Comparison of ENCODE assay signal across 24 cellular contexts in genomic region chr4:91288702-91289311, GRCh38.
A peak's percentile ranks its signal among the peaks of the same experiment; 100 is the strongest.
DNase-seq lines count a peak whose midpoint lies in the region; ATAC-seq, FAIRE-seq and TF ChIP-seq lines count a peak whose summit lies in the region.
"Had no signal": no experiment of that assay in that cellular context is flagged by ENCODE, and none has a peak within 500 bp of the region (broad histone marks: within the 10 kb centered on the region; RNA-seq: fewer than 3 reads in every experiment).

No MANE protein-coding gene starts in this region.

- H3K27me3 ChIP-seq in HAP-1 (ENCODE audit: low read depth), result no peaks in the 10 kb centered on the region
- H3K27me3 ChIP-seq: esophagus squamous epithelium, spleen, suprapubic skin had no signal

- H3K4me3 ChIP-seq in HAP-1, result no peak overlapping the region
- H3K4me3 ChIP-seq: esophagus squamous epithelium, GM23248, spleen, suprapubic skin had no signal

- no peak for FAIRE-seq in RCC 7860 (lab: Jason Lieb, UNC)
- FAIRE-seq: astrocyte, HTR-8/SVneo had no signal

- ATAC-seq in GM19025 (IDR thresholded peaks at IDR 0.05; ENCODE audit: low read depth, unreplicated experiment), result peak; percentile 52
- ATAC-seq: left lobe of liver had no signal

- no peak overlapping the region for H3K4me3 Mint-ChIP-seq in endothelial cell (ENCODE audit: unreplicated experiment)
- H3K4me3 Mint-ChIP-seq: activated CD4-positive, alpha-beta memory T cell treated with anti-CD3 and anti-CD28 coated beads, Interleukin-2, amount 10 ng/mL, durations not matched to agents 7 days and 5 days; mesothelial cell of epicardium; nephron progenitor cell had no signal

- no peak overlapping the region for H3K27ac ChIP-seq in substantia nigra (ENCODE audit: low read depth, low read length, poor library complexity, severe bottlenecking)
- H3K27ac ChIP-seq: esophagus squamous epithelium, GM23248, spleen, suprapubic skin, WERI-Rb-1 had no signal

- H3K9me3 ChIP-seq in HAP-1, result no peaks in the 10 kb centered on the region
- H3K9me3 ChIP-seq: esophagus squamous epithelium, suprapubic skin had no signal

- DNase-seq in COR-L47 (lab: John Stamatoyannopoulos, UW) (peak; percentile 71), NCI-H2081 treated with DMSO at 0.1 percent for 48 hours (lab: John Stamatoyannopoulos, UW) (peak; percentile 65), endothelial cell (ENCODE audit: low spot score) (no peak), HAP-1 (ENCODE audit: low spot score in 2 of 2) (no peak), RCC 7860 (ENCODE audit: low spot score) (no peak), T-helper 1 cell (no peak), substantia nigra (lab: John Stamatoyannopoulos, UW) (no peak)
- DNase-seq: activated CD4-positive, alpha-beta memory T cell treated with anti-CD3 and anti-CD28 coated beads, Interleukin-2, amount 10 ng/mL, durations not matched to agents 7 days and 5 days; activated naive CD4-positive, alpha-beta T cell treated with anti-CD3 and anti-CD28 coated beads, Interleukin-2, amount 50 U/mL, for 16 hours; activated T-cell treated with anti-CD3 and anti-CD28 coated beads, Interleukin-2, amount 50 U/mL, for 1 hour; effector CD8-positive, alpha-beta T cell; esophagus squamous epithelium; GM23248; NCI-H526 treated with DMSO at 0.1 percent for 48 hours; nephron progenitor cell; spleen; T-helper 2 cell; WERI-Rb-1 had no signal

- no peak for TF ChIP-seq CTCF in endothelial cell (IDR thresholded peaks at IDR 0.05; ENCODE audit: unreplicated experiment)

- no peaks in the 10 kb centered on the region for H3K9me3 Mint-ChIP-seq in endothelial cell (ENCODE audit: unreplicated experiment)
- H3K9me3 Mint-ChIP-seq: activated CD4-positive, alpha-beta memory T cell treated with anti-CD3 and anti-CD28 coated beads, Interleukin-2, amount 10 ng/mL, durations not matched to agents 7 days and 5 days had no signal

- no peaks in the 10 kb centered on the region for H3K4me1 ChIP-seq in HAP-1
- H3K4me1 ChIP-seq: esophagus squamous epithelium, spleen, suprapubic skin had no signal

- no peaks in the 10 kb centered on the region for H3K36me3 ChIP-seq in HAP-1 (replicated peaks)
- H3K36me3 ChIP-seq: esophagus squamous epithelium, spleen, suprapubic skin, WERI-Rb-1 had no signal

- peak overlapping the region; percentile 58 for H3K27ac Mint-ChIP-seq in endothelial cell (ENCODE audit: unreplicated experiment)
- H3K27ac Mint-ChIP-seq: activated CD4-positive, alpha-beta memory T cell treated with anti-CD3 and anti-CD28 coated beads, Interleukin-2, amount 10 ng/mL, durations not matched to agents 7 days and 5 days; mesothelial cell of epicardium; nephron progenitor cell had no signal

- peaks cover 14% of the 10 kb centered on the region for H3K4me1 Mint-ChIP-seq in endothelial cell (ENCODE audit: unreplicated experiment)
- H3K4me1 Mint-ChIP-seq: activated CD4-positive, alpha-beta memory T cell treated with anti-CD3 and anti-CD28 coated beads, Interleukin-2, amount 10 ng/mL, durations not matched to agents 7 days and 5 days; nephron progenitor cell had no signal

- peaks cover 2% of the 10 kb centered on the region for H3K27me3 Mint-ChIP-seq in endothelial cell (ENCODE audit: unreplicated experiment)
- H3K27me3 Mint-ChIP-seq: activated CD4-positive, alpha-beta memory T cell treated with anti-CD3 and anti-CD28 coated beads, Interleukin-2, amount 10 ng/mL, durations not matched to agents 7 days and 5 days had no signal

- H3K36me3 Mint-ChIP-seq in endothelial cell (ENCODE audit: low read depth, unreplicated experiment), result no peaks in the 10 kb centered on the region

- in situ Hi-C loops in HAP-1 (cut with MboI; ENCODE audit: low sequenced_read_pairs), result no loop called here

Comparison
In these comparisons a context has a peak if more than half of its experiments do, and no peak if none do; other contexts are left out.
1. DNase-seq: peak in COR-L47 (single experiment) and NCI-H2081 treated with DMSO at 0.1 percent for 48 hours (single experiment); none in endothelial cell (single experiment), HAP-1 (0 of 2), RCC 7860 (single experiment), T-helper 1 cell (0 of 5) and substantia nigra (0 of 49).